Comparison of ENCODE assay signal across 24 cellular contexts in genomic region chr1:186289943-186290560, GRCh38. TPM values are rescaled to one million over a fixed set of nuclear protein-coding genes. Genes with fewer than 3 reads are reported as not detected.
DNase-seq lines count a peak whose midpoint lies in the region; ATAC-seq, FAIRE-seq and TF ChIP-seq lines count a peak whose summit lies in the region.
"Had no signal": no experiment of that assay in that cellular context is flagged by ENCODE, and none has a peak within 500 bp of the region (broad histone marks: within the 10 kb centered on the region; RNA-seq: fewer than 3 reads in every experiment).

No MANE protein-coding gene starts in this region.

- H3K27me3 ChIP-seq in K562 (ENCODE audit: control insufficient read depth in 2 of 2, insufficient read depth in 2 of 2, low read length in 2 of 2) = no peaks in the 10 kb centered on the region; a peak in 1 of 5 replicates
- H3K27me3 ChIP-seq in pancreas = no peaks in the 10 kb centered on the region

- no TSS peak for BruUV-seq in K562 (replicated peaks; lab: Mats Ljungman, UMichigan)

- H3K4me1 ChIP-seq in A549 (no peaks in the 10 kb centered on the region), K562 (replicated peaks in 1 of 2; ENCODE audit: control insufficient read depth in 2 of 2, insufficient read depth in 2 of 2, low read length in 2 of 2) (peaks cover 3 to 8% of the 10 kb centered on the region in 2 experiments; a peak in 3 of 5 replicates), pancreas (no peaks in the 10 kb centered on the region)

- 61% methylated on average over 4 of the region's 4 CpGs for WGBS in A549 (ENCODE audit: missing lambda C conversion rate)
- 32% methylated on average over 4 of the region's 4 CpGs for WGBS in K562 (ENCODE audit: insufficient coverage, low coverage, missing lambda C conversion rate)
- 79 to 82% methylated on average over 4 of the region's 4 CpGs for WGBS in pancreas, 2 donors

- H3K9me3 ChIP-seq in A549 (no peaks in the 10 kb centered on the region), K562 (replicated peaks; ENCODE audit: control insufficient read depth, insufficient read depth, low read depth, low read length) (no peaks in the 10 kb centered on the region), pancreas (no peaks in the 10 kb centered on the region)

- H2AFZ ChIP-seq in K562 (ENCODE audit: low read depth, low read length) = no peak overlapping the region

- intact Hi-C loops in K562 (cut with micrococcal nuclease) = no loop called here
- intact Hi-C loops in pancreas (cut with DNase I) = no loop called here

- DNase-seq in NCI-H82 (lab: John Stamatoyannopoulos, UW) (peak; percentile 30), NCI-H82 treated with DMSO at 0.1 percent for 48 hours (lab: John Stamatoyannopoulos, UW; ENCODE audit: unreplicated experiment) (no peak), A549 (ENCODE audit: low read depth in 1 of 2, low spot score in 1 of 2) (no peak), T-cell (no peak), K562 (ENCODE audit: extremely low read depth in 1 of 4, low spot score in 3 of 4) (no peak), SK-N-DZ (ENCODE audit: low spot score) (no peak), pancreas (no peak)
- DNase-seq: activated CD4-positive, alpha-beta T cell treated with anti-CD3 and anti-CD28 coated beads for 48 hours; DMS53; GM23248; KBM-7; left colon; mesenchymal stem cell; NCI-H146; SHP77 treated with DMSO at 0.1 percent for 48 hours; stimulated activated CD8-positive, alpha-beta memory T cell treated with anti-CD3 and anti-CD28 coated beads, Interleukin-4, amount 100 ng/mL, for 48 hours had no signal

- FAIRE-seq in A549 (lab: Jason Lieb, UNC) (no peak), K562 (lab: Jason Lieb, UNC) (no peak), pancreas (lab: Jason Lieb, UNC) (no peak)
- FAIRE-seq: G401.6, TTC549 had no signal

- ATAC-seq in A549 (no peak), T-cell (replicated peaks in 1 of 4) (no peak), K562 (no peak), pancreas (no peak), HG02588 (IDR thresholded peaks at IDR 0.05; ENCODE audit: unreplicated experiment) (no peak)
- ATAC-seq: left colon had no signal

- no peaks in the 10 kb centered on the region for H3K9me1 ChIP-seq in K562 (ENCODE audit: control insufficient read depth, insufficient read depth, low read length)

- H3K36me3 ChIP-seq in K562 (ENCODE audit: control insufficient read depth, insufficient read depth, low read length) (no peaks in the 10 kb centered on the region), pancreas (no peaks in the 10 kb centered on the region)

- TF ChIP-seq EP300 in A549 (IDR thresholded peaks at IDR 0.05) (no peak), K562 (IDR thresholded peaks at IDR 0.05; ENCODE audit: low read length) (no peak)

- no peaks in the 10 kb centered on the region for H3K27me3 Mint-ChIP-seq in T-cell
- H3K27me3 Mint-ChIP-seq: type B pancreatic cell had no signal

- H3K4me2 ChIP-seq in A549 (no peak overlapping the region), K562 (ENCODE audit: insufficient read depth, low read length) (no peak overlapping the region)

- no peaks in the 10 kb centered on the region for H3K9me3 Mint-ChIP-seq in T-cell
- H3K9me3 Mint-ChIP-seq: brain, type B pancreatic cell had no signal

- peak overlapping the region in 1 of 3 donors; percentile 26 for H3K4me3 Mint-ChIP-seq in T-cell
- H3K4me3 Mint-ChIP-seq: brain, type B pancreatic cell had no signal

- in situ Hi-C loops in K562 (cut with MboI) = no loop called here

- CTCF ChIA-PET in A549 (lab: Yijun Ruan, JAX) = interaction anchor here (1.3 to 1.6 kb wide), 2 partner anchors 15 to 16 kb away, joined by 3 to 4 read pairs; no protein-coding TSS in a partner anchor
- CTCF ChIA-PET in T-cell (lab: Charles Lee) = interaction anchor here (0.9 to 1.0 kb wide), 3 partner anchors 11 to 35 kb away, joined by 3 to 6 read pairs (median 4); no protein-coding TSS in a partner anchor
- CTCF ChIA-PET in K562 (lab: Yijun Ruan, JAX; ENCODE audit: low intra/inter-chr PET ratio) = no interaction called here

- TF ChIP-seq RAD21 in A549 (conservative IDR thresholded peaks at IDR 0.05 in 1 of 2, IDR thresholded peaks at IDR 0.05 in 1 of 2) (no peak), K562 (CRISPR knock-in tag; conservative IDR thresholded peaks at IDR 0.05 in 1 of 2, IDR thresholded peaks at IDR 0.05 in 1 of 2) (no peak)

- H3K4me3 ChIP-seq in A549 (no peak overlapping the region), K562 (no peak overlapping the region), pancreas (no peak overlapping the region)
- H3K4me3 ChIP-seq: GM23248 had no signal

- no peak overlapping the region for H3K27ac ChIP-seq in A549
- H3K27ac ChIP-seq in K562 (ENCODE audit: extremely low read depth, low read depth, low read length) = no peak overlapping the region
- no peak overlapping the region for H3K27ac ChIP-seq in pancreas
- H3K27ac ChIP-seq: 22Rv1, GM23248 had no signal

- H3K36me3 Mint-ChIP-seq in T-cell = peaks cover 2% of the 10 kb centered on the region
- H3K36me3 Mint-ChIP-seq: brain, type B pancreatic cell had no signal

- POLR2A ChIA-PET in A549 (lab: Yijun Ruan, JAX) (no interaction called here), T-cell (lab: Charles Lee) (interaction anchor here in 1 of 2 donors (1.1 kb wide), 1 partner anchor 15 kb away, joined by 4 read pairs; no protein-coding TSS in a partner anchor), K562 (lab: Yijun Ruan, JAX) (no interaction called here)

- TF ChIP-seq CTCF in A549 (IDR thresholded peaks at IDR 0.05) (no peak), K562 (IDR thresholded peaks at IDR 0.05 in 2 of 3, conservative IDR thresholded peaks at IDR 0.05 in 1 of 3; ENCODE audit: insufficient read depth in 2 of 3, low read depth in 1 of 3, low read length in 3 of 3) (no peak), pancreas (IDR thresholded peaks at IDR 0.05) (no peak)

- TF ChIP-seq POLR2A in A549 (IDR thresholded peaks at IDR 0.05; ENCODE audit: low read length) (no peak), K562 (conservative IDR thresholded peaks at IDR 0.05) (no peak)

- H3K4me1 Mint-ChIP-seq in T-cell = peaks cover 56 to 63% (median 63%) of the 10 kb centered on the region in 3 donors
- H3K4me1 Mint-ChIP-seq: brain had no signal

- no peak overlapping the region for H3K9ac ChIP-seq in K562 (ENCODE audit: insufficient read depth in 1 of 2, low read depth in 2 of 2, low read length in 2 of 2)
- H3K9ac ChIP-seq: GM23248 had no signal

- H3K27ac Mint-ChIP-seq in T-cell = peak overlapping the region; percentile 95 to 96
- H3K27ac Mint-ChIP-seq: brain, type B pancreatic cell had no signal

- no peaks in the 10 kb centered on the region for H4K20me1 ChIP-seq in K562 (replicated peaks; ENCODE audit: control insufficient read depth, insufficient read depth, low read length)

- H3K79me2 ChIP-seq in K562 (ENCODE audit: control insufficient read depth, insufficient read depth, low read length) = no peaks in the 10 kb centered on the region

TF ChIP-seq in A549, 52 proteins besides CTCF, POLR2A, EP300 and RAD21 (continues in another document):
- no peak for TF ChIP-seq HOXB5 (CRISPR knock-in tag; IDR thresholded peaks at IDR 0.05)
- TF ChIP-seq NR3C1 (IDR thresholded peaks at IDR 0.05) = no peak
- TF ChIP-seq CEBPB (IDR thresholded peaks at IDR 0.05) = peak; percentile 7 to 18; a peak in 1 of 4 replicates
- TF ChIP-seq RFX5 (IDR thresholded peaks at IDR 0.05) = no peak
- no peak for TF ChIP-seq RARB (CRISPR knock-in tag; IDR thresholded peaks at IDR 0.05)
- TF ChIP-seq EHF (CRISPR knock-in tag; IDR thresholded peaks at IDR 0.05) = no peak

TF ChIP-seq in K562, 482 proteins besides CTCF, POLR2A, EP300 and RAD21 (continues in another document):
- TF ChIP-seq SIN3A (IDR thresholded peaks at IDR 0.05; ENCODE audit: borderline replicate concordance in 2 of 2, control insufficient read depth in 1 of 2, low read depth in 2 of 2, low read length in 2 of 2) (no peak), ZNF583 (CRISPR knock-in tag; IDR thresholded peaks at IDR 0.05) (no peak)

RNA-seq across cellular contexts. Expression of gene PRG4, which starts 6.0 kb away (rescaled TPM):
- 0.72 and 1.5 TPM in 2 replicates for polyA plus RNA-seq in A549 (2011; rRNA removed)
- polyA plus RNA-seq in A549 (2012; cell fraction: cytosol; rRNA removed) = 0.03 TPM in 2 replicates
- 0.01 and 0.09 TPM in 2 replicates for polyA plus RNA-seq in A549 (2012; cell fraction: nucleus; rRNA removed)
- 0.09 to 0.26 TPM (median 0.26 TPM) in 3 replicates for polyA plus RNA-seq in A549 (2017; fragmentation: RNase III; extraction: RNeasy Plus Mini Kit Qiagen cat#74134 plus additional on column Dnase treatment)
- polyA minus RNA-seq in A549 (2011; rRNA and poly(A)+ RNA removed) = 0.24 and 0.29 TPM in 2 replicates
- under 1 TPM; 0.09 to 0.53 (median 0.35) TPM for total RNA-seq in T-cell
- not detected in 2 replicates for total RNA-seq in K562 (2011; cell fraction: chromatin; rRNA removed; ENCODE audit: low replicate concordance)
- not detected in 2 replicates for total RNA-seq in K562 (2011; cell fraction: nucleolus; rRNA removed)
- total RNA-seq in K562 (2011; cell fraction: nucleoplasm; rRNA removed) = not detected in 2 replicates
- total RNA-seq in K562 (2014; rRNA removed) = not detected in 2 replicates
- total RNA-seq in K562 (2014; rRNA removed; fragmentation: Illumina TruSeq; extraction: Trizol) = not detected in 2 replicates
- not detected in 2 replicates for total RNA-seq in K562 (2015; rRNA removed; fragmentation: Illumina TruSeq; extraction: Trizol)
- total RNA-seq in K562 (2021) = 0.07 TPM in 2 replicates
- 0.13 and 0.18 TPM in 2 replicates for polyA plus RNA-seq in K562 (2011; rRNA removed)
- polyA plus RNA-seq in K562 (2011; cell fraction: cytosol; rRNA removed) = not detected in 2 replicates
- 0.03 TPM in 2 replicates for polyA plus RNA-seq in K562 (2011; cell fraction: nucleus; rRNA removed)
- 0.05 TPM in 1 of 2 replicates, not detected in the other for polyA plus RNA-seq in K562 (2012)
- not detected in 2 replicates for polyA plus RNA-seq in K562 (2014; fragmentation: Illumina TruSeq; extraction: Trizol)
- polyA plus RNA-seq in K562 (2014; fragmentation: Nextera tagmentation; extraction: Ambion mirVana) = under 1 TPM; 0.04 to 0.06 TPM
- polyA plus RNA-seq in K562 (2014; rRNA removed) = 0.08 TPM in 1 of 2 replicates, not detected in the other
- polyA minus RNA-seq in K562 (2011; rRNA and poly(A)+ RNA removed) = not detected in 2 replicates
- polyA minus RNA-seq in K562 (2011; cell fraction: cytosol; rRNA and poly(A)+ RNA removed) = not detected in 2 replicates
- 0.11 TPM in 1 of 2 replicates, not detected in the other for polyA minus RNA-seq in K562 (2011; cell fraction: nucleus; rRNA and poly(A)+ RNA removed)
- not detected in 2 replicates for polyA plus RNA-seq in SK-N-DZ (2014; cell fraction: cytosol; rRNA removed)
- not detected in 2 replicates for polyA plus RNA-seq in SK-N-DZ (2014; cell fraction: nucleus; rRNA removed)
- total RNA-seq in pancreas = under 1 TPM; 0.04 to 0.87 (median 0.37) TPM
- polyA plus RNA-seq in pancreas = 1 to 10 TPM in 1 of 2 donors, under 1 TPM in 1; 0.56 to 1.7 TPM
- total RNA-seq: cerebellum, GM23248, left colon, skeletal muscle tissue had no signal
